ENCODE assay signal across 10 cellular contexts in the genomic region with DNA sequence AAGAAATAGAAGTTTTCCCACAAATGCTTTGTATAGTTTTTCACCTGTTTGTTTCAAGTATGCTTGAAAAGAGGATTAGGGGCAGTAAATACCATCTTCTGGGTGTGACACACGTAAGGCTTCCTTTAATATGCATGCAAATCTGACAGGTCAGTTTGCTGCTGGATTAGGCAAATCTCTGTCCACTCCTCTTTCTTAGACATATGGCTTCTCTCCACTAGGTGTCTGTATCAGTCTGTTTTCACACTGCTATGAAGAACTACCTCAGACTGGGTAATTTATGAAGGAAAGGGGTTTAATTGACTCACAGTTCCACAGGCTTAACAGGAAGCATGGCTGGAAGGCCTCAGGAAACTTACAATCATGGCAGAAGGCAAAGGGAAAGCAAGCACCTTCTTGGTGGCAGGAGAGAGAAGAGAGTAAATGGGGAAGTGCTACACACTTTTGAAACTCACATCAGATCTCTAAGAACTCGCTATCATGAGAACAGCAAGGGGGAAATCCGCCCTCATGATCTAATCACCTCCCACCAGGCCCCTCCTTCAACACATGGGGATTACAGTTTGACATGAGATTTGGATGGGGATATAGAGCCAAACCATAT.
DNase-seq lines count a peak whose midpoint lies in the region; ATAC-seq, FAIRE-seq and TF ChIP-seq lines count a peak whose summit lies in the region.
"Had no signal": no experiment of that assay in that cellular context is flagged by ENCODE, and none has a peak within 500 bp of the region (broad histone marks: within the 10 kb centered on the region; RNA-seq: fewer than 3 reads in every experiment).

No MANE protein-coding gene starts in this region.

- H3K27ac ChIP-seq in K562 (ENCODE audit: extremely low read depth, low read depth, low read length) = no peak overlapping the region
- H3K27ac ChIP-seq: SK-N-MC had no signal

- TF ChIP-seq RAD21 in K562 (CRISPR knock-in tag; conservative IDR thresholded peaks at IDR 0.05 in 1 of 2, IDR thresholded peaks at IDR 0.05 in 1 of 2) = peak in 1 of 2 experiments; percentile 39; a peak in 2 of 4 replicates

- H3K27me3 ChIP-seq in K562 (ENCODE audit: control insufficient read depth in 2 of 2, insufficient read depth in 2 of 2, low read length in 2 of 2) = no peaks in the 10 kb centered on the region; a peak in 1 of 5 replicates

- no peak overlapping the region for H3K4me3 ChIP-seq in K562
- H3K4me3 ChIP-seq: SK-N-MC had no signal

- TF ChIP-seq EP300 in K562 (IDR thresholded peaks at IDR 0.05; ENCODE audit: low read length) = no peak

- ATAC-seq in GM21390 (IDR thresholded peaks at IDR 0.05; ENCODE audit: unreplicated experiment) (peak; percentile 87), HG03520 (IDR thresholded peaks at IDR 0.05; ENCODE audit: unreplicated experiment) (peak; percentile 84), K562 (peak; percentile 84)

- CTCF ChIA-PET in K562 (lab: Yijun Ruan, JAX; ENCODE audit: low intra/inter-chr PET ratio) = no interaction called here
- CTCF ChIA-PET in activated naive CD4-positive, alpha-beta T cell treated with anti-CD3 and anti-CD28 coated beads, Interleukin-2, amount 10 ng/mL, durations not matched to agents 7 days and 5 days (lab: Charles Lee) = interaction anchor here (1.1 to 1.2 kb wide), 3 partner anchors 16 to 187 kb away, joined by 3 to 10 read pairs (median 5); no protein-coding TSS in a partner anchor

- no peaks in the 10 kb centered on the region for H3K9me3 ChIP-seq in K562 (replicated peaks; ENCODE audit: control insufficient read depth, insufficient read depth, low read depth, low read length)

- in situ Hi-C loops in K562 (cut with MboI) = loop anchor here (10.0 kb wide), 1 partner anchor 57 kb away; no protein-coding TSS in a partner anchor

- H3K27ac Mint-ChIP-seq in activated naive CD4-positive, alpha-beta T cell treated with anti-CD3 and anti-CD28 coated beads, Interleukin-2, amount 10 ng/mL, durations not matched to agents 7 days and 5 days = no peak overlapping the region

- no peak overlapping the region for H3K4me2 ChIP-seq in K562 (ENCODE audit: insufficient read depth, low read length)

- peak in 2 of 3 experiments; percentile 12 to 28; a peak in 2 of 6 replicates for TF ChIP-seq CTCF in K562 (IDR thresholded peaks at IDR 0.05 in 2 of 3, conservative IDR thresholded peaks at IDR 0.05 in 1 of 3; ENCODE audit: insufficient read depth in 2 of 3, low read depth in 1 of 3, low read length in 3 of 3)

- H3K79me2 ChIP-seq in K562 (ENCODE audit: control insufficient read depth, insufficient read depth, low read length) = no peaks in the 10 kb centered on the region

- BruUV-seq in K562 (replicated peaks; lab: Mats Ljungman, UMichigan) = no TSS peak

- no peaks in the 10 kb centered on the region for H3K4me1 ChIP-seq in K562 (replicated peaks in 1 of 2; ENCODE audit: control insufficient read depth in 2 of 2, insufficient read depth in 2 of 2, low read length in 2 of 2)

- H2AFZ ChIP-seq in K562 (ENCODE audit: low read depth, low read length) = no peak overlapping the region; the same call in 1 of the 2 replicates

- 0% methylated on average over 1 of the region's 3 CpGs for WGBS in K562 (ENCODE audit: insufficient coverage, low coverage, missing lambda C conversion rate)

- intact Hi-C loops in K562 (cut with micrococcal nuclease) = no loop called here

- H3K9me3 Mint-ChIP-seq in activated naive CD4-positive, alpha-beta T cell treated with anti-CD3 and anti-CD28 coated beads, Interleukin-2, amount 10 ng/mL, durations not matched to agents 7 days and 5 days = no peaks in the 10 kb centered on the region

- H4K20me1 ChIP-seq in K562 (replicated peaks; ENCODE audit: control insufficient read depth, insufficient read depth, low read length) = no peaks in the 10 kb centered on the region

- no peak overlapping the region for H3K4me3 Mint-ChIP-seq in activated naive CD4-positive, alpha-beta T cell treated with anti-CD3 and anti-CD28 coated beads, Interleukin-2, amount 10 ng/mL, durations not matched to agents 7 days and 5 days

- H3K9me1 ChIP-seq in K562 (ENCODE audit: control insufficient read depth, insufficient read depth, low read length) = no peaks in the 10 kb centered on the region

- no peaks in the 10 kb centered on the region for H3K36me3 ChIP-seq in K562 (ENCODE audit: control insufficient read depth, insufficient read depth, low read length)

- H3K4me1 Mint-ChIP-seq in activated naive CD4-positive, alpha-beta T cell treated with anti-CD3 and anti-CD28 coated beads, Interleukin-2, amount 10 ng/mL, durations not matched to agents 7 days and 5 days = peaks cover 29% of the 10 kb centered on the region

- no peak for TF ChIP-seq POLR2A in K562 (conservative IDR thresholded peaks at IDR 0.05)

- no peak overlapping the region for H3K9ac ChIP-seq in K562 (ENCODE audit: insufficient read depth in 1 of 2, low read depth in 2 of 2, low read length in 2 of 2)

- POLR2A ChIA-PET in K562 (lab: Yijun Ruan, JAX) = no interaction called here

- H3K27me3 Mint-ChIP-seq in activated naive CD4-positive, alpha-beta T cell treated with anti-CD3 and anti-CD28 coated beads, Interleukin-2, amount 10 ng/mL, durations not matched to agents 7 days and 5 days = peaks cover 6% of the 10 kb centered on the region

- H3K36me3 Mint-ChIP-seq in activated naive CD4-positive, alpha-beta T cell treated with anti-CD3 and anti-CD28 coated beads, Interleukin-2, amount 10 ng/mL, durations not matched to agents 7 days and 5 days = peaks cover 4% of the 10 kb centered on the region

- FAIRE-seq in K562 (lab: Jason Lieb, UNC) = no peak

- DNase-seq in EL (peak; percentile 4), K562 (ENCODE audit: extremely low read depth in 1 of 4, low spot score in 3 of 4) (peak in 2 of 4 experiments; percentile 4 to 8), DMS153 treated with DMSO at 0.1 percent for 48 hours (lab: John Stamatoyannopoulos, UW; ENCODE audit: unreplicated experiment) (no peak), NCI-H510A treated with DMSO at 0.1 percent for 48 hours (lab: John Stamatoyannopoulos, UW) (no peak)
- DNase-seq in activated naive CD4-positive, alpha-beta T cell treated with anti-CD3 and anti-CD28 coated beads, Interleukin-2, amount 10 ng/mL, durations not matched to agents 7 days and 5 days = no peak
- no peak for DNase-seq in stimulated activated CD4-positive, alpha-beta T cell treated with anti-CD3 and anti-CD28 coated beads, Interleukin-4, amount 100 ng/mL, for 1 hour
- DNase-seq: effector CD4-positive, alpha-beta T cell had no signal

TF ChIP-seq in K562, 482 proteins besides CTCF, POLR2A, EP300 and RAD21:
- TF ChIP-seq SPI1 (IDR thresholded peaks at IDR 0.05; ENCODE audit: borderline replicate concordance, low read depth, low read length) (peak; percentile 69), HSF4 (CRISPR knock-in tag; IDR thresholded peaks at IDR 0.05; ENCODE audit: borderline replicate concordance) (no peak), RB1 (IDR thresholded peaks at IDR 0.05; ENCODE audit: low read depth) (no peak), ZNF766 (CRISPR knock-in tag; conservative IDR thresholded peaks at IDR 0.05) (0 out of 2 replicates have a peak, but pooled peaks have one; percentile 57), HNRNPK (IDR thresholded peaks at IDR 0.05; ENCODE audit: low read depth, low read length, poor library complexity, severe bottlenecking) (no peak), MEIS2 (IDR thresholded peaks at IDR 0.05; ENCODE audit: partially characterized antibody) (peak; percentile 3), MIER1 (IDR thresholded peaks at IDR 0.05; ENCODE audit: low read depth) (no peak)
- TF ChIP-seq, protein P1, sequence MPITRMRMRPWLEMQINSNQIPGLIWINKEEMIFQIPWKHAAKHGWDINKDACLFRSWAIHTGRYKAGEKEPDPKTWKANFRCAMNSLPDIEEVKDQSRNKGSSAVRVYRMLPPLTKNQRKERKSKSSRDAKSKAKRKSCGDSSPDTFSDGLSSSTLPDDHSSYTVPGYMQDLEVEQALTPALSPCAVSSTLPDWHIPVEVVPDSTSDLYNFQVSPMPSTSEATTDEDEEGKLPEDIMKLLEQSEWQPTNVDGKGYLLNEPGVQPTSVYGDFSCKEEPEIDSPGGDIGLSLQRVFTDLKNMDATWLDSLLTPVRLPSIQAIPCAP (CRISPR knock-in tag; IDR thresholded peaks at IDR 0.05; ENCODE audit: borderline replicate concordance) = no peak
